25 cellular contexts compared by ENCODE assay signal in genomic region chr2:204654679-204655078, GRCh38.
DNase-seq lines count a peak whose midpoint lies in the region; ATAC-seq, FAIRE-seq and TF ChIP-seq lines count a peak whose summit lies in the region.
"Had no signal": no experiment of that assay in that cellular context is flagged by ENCODE, and none has a peak within 500 bp of the region (broad histone marks: within the 10 kb centered on the region; RNA-seq: fewer than 3 reads in every experiment).

No MANE protein-coding gene starts in this region.

- H3K27ac Mint-ChIP-seq in MCF 10A (ENCODE audit: low read depth, unreplicated experiment): no peak overlapping the region
- H3K27ac Mint-ChIP-seq: CD8-positive, alpha-beta T cell; IgD-negative memory B cell had no signal

- H3K9me3 Mint-ChIP-seq in MCF 10A (ENCODE audit: unreplicated experiment): peaks cover 12% of the 10 kb centered on the region

- H3K27ac ChIP-seq in breast epithelium (no peak overlapping the region), aorta (ENCODE audit: low read depth in 1 of 2, low read length in 2 of 2) (no peak overlapping the region)
- H3K27ac ChIP-seq: 22Rv1 had no signal

- no peak overlapping the region for H3K4me3 Mint-ChIP-seq in MCF 10A (ENCODE audit: unreplicated experiment)
- H3K4me3 Mint-ChIP-seq: CD8-positive, alpha-beta T cell; IgD-negative memory B cell had no signal

- H3K36me3 ChIP-seq in breast epithelium: no peaks in the 10 kb centered on the region
- H3K36me3 ChIP-seq in bronchial epithelial cell (ENCODE audit: control insufficient read depth, insufficient read depth, low read length): no peaks in the 10 kb centered on the region
- no peaks in the 10 kb centered on the region for H3K36me3 ChIP-seq in aorta (ENCODE audit: control insufficient read depth in 1 of 2, insufficient read depth in 2 of 2, low read length in 1 of 2)

- DNase-seq in MCF 10A (ENCODE audit: unreplicated experiment): peak; percentile 5
- DNase-seq in breast epithelium (ENCODE audit: low spot score in 2 of 2): no peak
- peak; percentile 40 for DNase-seq in bronchial epithelial cell (ENCODE audit: low read depth)
- peak; percentile 33 for DNase-seq in fibroblast of the aortic adventitia (ENCODE audit: low read depth)
- DNase-seq in aorta: no peak
- DNase-seq in HT-29 (ENCODE audit: low spot score): no peak
- DNase-seq in posterior cingulate gyrus: no peak
- DNase-seq: ACHN; AML-193; C1 segment of cervical spinal cord; CD8-positive, alpha-beta T cell; GOT3; MV-4-11; NCI-H1105 treated with DMSO at 0.1 percent for 48 hours; NCI-H1694 treated with DMSO at 0.1 percent for 48 hours; NCI-H2081 treated with DMSO at 0.1 percent for 48 hours; NCI-H2171 treated with DMSO at 0.1 percent for 48 hours; NCI-H446; NCI-H526 treated with DMSO at 0.1 percent for 48 hours; OCI-M1 had no signal

- H3K27me3 Mint-ChIP-seq in MCF 10A (ENCODE audit: insufficient read depth, unreplicated experiment): no peaks in the 10 kb centered on the region
- H3K27me3 Mint-ChIP-seq: IgD-negative memory B cell had no signal

- H3K27me3 ChIP-seq in breast epithelium: no peaks in the 10 kb centered on the region
- no peaks in the 10 kb centered on the region for H3K27me3 ChIP-seq in bronchial epithelial cell (ENCODE audit: control insufficient read depth, insufficient read depth, low read length)
- H3K27me3 ChIP-seq in aorta (ENCODE audit: control insufficient read depth in 1 of 2, insufficient read depth in 2 of 2, low read length in 1 of 2): no peaks in the 10 kb centered on the region

- H3K4me1 Mint-ChIP-seq in MCF 10A (ENCODE audit: insufficient read depth, unreplicated experiment): peaks cover 23% of the 10 kb centered on the region
- H3K4me1 Mint-ChIP-seq: IgD-negative memory B cell had no signal

- no peak for FAIRE-seq in bronchial epithelial cell (lab: Jason Lieb, UNC)
- FAIRE-seq: GM12892, RCC 7860 had no signal

- intact Hi-C loops in MCF 10A (cut with micrococcal nuclease) (no loop called here), breast epithelium (cut with DNase I; ENCODE audit: low total_unique reads) (no loop called here), aorta (cut with DNase I) (no loop called here), posterior cingulate gyrus (cut with DNase I) (no loop called here)

- no TSS peak for BruUV-seq in MCF 10A (replicated peaks; lab: Mats Ljungman, UMichigan)

- POLR2A ChIA-PET in MCF 10A (lab: Yijun Ruan, JAX): interaction anchor here (0.7 to 1.8 kb wide), 9 partner anchors 9 to 1625 kb away, joined by 3 to 8 read pairs (median 4); no protein-coding TSS in a partner anchor

- no peak for TF ChIP-seq POLR2A in breast epithelium (IDR thresholded peaks at IDR 0.05)

- no peak overlapping the region for H3K4me3 ChIP-seq in breast epithelium
- no peak overlapping the region for H3K4me3 ChIP-seq in bronchial epithelial cell (ENCODE audit: low read depth, low read length)
- H3K4me3 ChIP-seq in fibroblast of the aortic adventitia (ENCODE audit: low read depth, low read length): no peak overlapping the region
- H3K4me3 ChIP-seq in aorta (ENCODE audit: low read length in 2 of 2): no peak overlapping the region

- CTCF ChIA-PET in MCF 10A (lab: Yijun Ruan, JAX): interaction anchor here (0.5 to 1.0 kb wide), 4 partner anchors 12 to 311 kb away, joined by 3 to 4 read pairs (median 3); no protein-coding TSS in a partner anchor

- no peaks in the 10 kb centered on the region for H3K36me3 Mint-ChIP-seq in MCF 10A (ENCODE audit: insufficient read depth, unreplicated experiment)
- H3K36me3 Mint-ChIP-seq: CD8-positive, alpha-beta T cell; IgD-negative memory B cell had no signal

- TF ChIP-seq CTCF in MCF 10A (IDR thresholded peaks at IDR 0.05; ENCODE audit: unreplicated experiment) (no peak), breast epithelium (IDR thresholded peaks at IDR 0.05) (no peak), bronchial epithelial cell (IDR thresholded peaks at IDR 0.05; ENCODE audit: insufficient read depth, low read length, severe bottlenecking) (no peak), fibroblast of the aortic adventitia (IDR thresholded peaks at IDR 0.05; ENCODE audit: insufficient read depth, low read length) (no peak)

- H3K9me3 ChIP-seq in breast epithelium (no peaks in the 10 kb centered on the region), aorta (ENCODE audit: control insufficient read depth, low read length) (no peaks in the 10 kb centered on the region)

- no peaks in the 10 kb centered on the region for H3K4me1 ChIP-seq in breast epithelium
- H3K4me1 ChIP-seq in aorta (ENCODE audit: control insufficient read depth in 1 of 2, insufficient read depth in 2 of 2, low read length in 2 of 2): peaks cover 3 to 4% of the 10 kb centered on the region in 2 donors

- 7 to 17% methylated on average over 1 of the region's 1 CpG for WGBS in aorta, 2 donors

- ATAC-seq in aorta (ENCODE audit: low FRiP score): peak; percentile 7
- no peak for ATAC-seq in HG03432 (IDR thresholded peaks at IDR 0.05; ENCODE audit: unreplicated experiment)
- ATAC-seq: CD8-positive, alpha-beta T cell had no signal

Comparison
In these comparisons a context has a peak if more than half of its experiments do, and no peak if none do; other contexts are left out.
1. DNase-seq: peak in MCF 10A (single experiment), bronchial epithelial cell (single experiment) and fibroblast of the aortic adventitia (single experiment); none in breast epithelium (0 of 2), aorta (0 of 2), HT-29 (single experiment) and posterior cingulate gyrus (0 of 10).